ENCODE assay signal across 9 cellular contexts in genomic region chr12:56206373-56207166, GRCh38. TPM values are rescaled to one million over a fixed set of nuclear protein-coding genes. Genes with fewer than 3 reads are reported as not detected.
DNase-seq lines count a peak whose midpoint lies in the region; ATAC-seq and TF ChIP-seq lines count a peak whose summit lies in the region.
"Had no signal": no experiment of that assay in that cellular context is flagged by ENCODE, and none has a peak within 500 bp of the region (broad histone marks: within the 10 kb centered on the region; RNA-seq: fewer than 3 reads in every experiment).

No MANE protein-coding gene starts in this region.

- H3K27ac Mint-ChIP-seq in activated CD8-positive, alpha-beta T cell treated with anti-CD3 and anti-CD28 coated beads, Interleukin-2, amount 10 ng/mL, durations not matched to agents 7 days and 5 days: no peak overlapping the region
- H3K27ac Mint-ChIP-seq: activated naive CD8-positive, alpha-beta T cell had no signal

- H3K9me3 ChIP-seq in Loucy (ENCODE audit: insufficient read depth, low read depth, low read length) (no peaks in the 10 kb centered on the region), vagina (no peaks in the 10 kb centered on the region)

- H3K27ac ChIP-seq in vagina: no peak overlapping the region

- no peaks in the 10 kb centered on the region for H3K27me3 Mint-ChIP-seq in activated CD8-positive, alpha-beta T cell treated with anti-CD3 and anti-CD28 coated beads, Interleukin-2, amount 10 ng/mL, durations not matched to agents 7 days and 5 days (ENCODE audit: low read depth)
- H3K27me3 Mint-ChIP-seq: activated naive CD8-positive, alpha-beta T cell had no signal

- CTCF ChIA-PET in activated CD8-positive, alpha-beta T cell treated with anti-CD3 and anti-CD28 coated beads, Interleukin-2, amount 10 ng/mL, durations not matched to agents 7 days and 5 days (lab: Charles Lee): interaction anchor here (0.7 to 4.7 kb wide), 14 partner anchors 9 to 257 kb away, joined by 3 to 45 read pairs (median 6); partner anchors contain the start of genes COQ10A, IL23A, RNF41 and SMARCC2

- no peaks in the 10 kb centered on the region for H3K4me1 Mint-ChIP-seq in activated CD8-positive, alpha-beta T cell treated with anti-CD3 and anti-CD28 coated beads, Interleukin-2, amount 10 ng/mL, durations not matched to agents 7 days and 5 days (ENCODE audit: low read depth)

- H3K4me1 ChIP-seq in Loucy (ENCODE audit: insufficient read depth, low read length, poor library complexity, severe bottlenecking): no peaks in the 10 kb centered on the region
- no peaks in the 10 kb centered on the region for H3K4me1 ChIP-seq in vagina

- no peak overlapping the region for H3K9ac ChIP-seq in Loucy (ENCODE audit: low read depth, low read length, poor library complexity, severe bottlenecking)

- H3K4me3 Mint-ChIP-seq in activated CD8-positive, alpha-beta T cell treated with anti-CD3 and anti-CD28 coated beads, Interleukin-2, amount 10 ng/mL, durations not matched to agents 7 days and 5 days: no peak overlapping the region
- H3K4me3 Mint-ChIP-seq: activated naive CD8-positive, alpha-beta T cell had no signal

- no peaks in the 10 kb centered on the region for H3F3A ChIP-seq in Loucy (ENCODE audit: low read depth)

- H3K9me3 Mint-ChIP-seq in activated CD8-positive, alpha-beta T cell treated with anti-CD3 and anti-CD28 coated beads, Interleukin-2, amount 10 ng/mL, durations not matched to agents 7 days and 5 days (ENCODE audit: insufficient read depth): no peaks in the 10 kb centered on the region

- ATAC-seq in activated CD8-positive, alpha-beta T cell treated with anti-CD3 and anti-CD28 coated beads, Interleukin-2, amount 10 ng/mL, durations not matched to agents 7 days and 5 days: peak; percentile 62
- ATAC-seq in HG03108 (IDR thresholded peaks at IDR 0.05; ENCODE audit: unreplicated experiment): no peak

- no peaks in the 10 kb centered on the region for H3K9me2 ChIP-seq in Loucy (replicated peaks; ENCODE audit: low read depth, low read length)

- POLR2A ChIA-PET in activated CD8-positive, alpha-beta T cell treated with anti-CD3 and anti-CD28 coated beads, Interleukin-2, amount 10 ng/mL, durations not matched to agents 7 days and 5 days (lab: Charles Lee): interaction anchor here (0.7 to 1.0 kb wide), 3 partner anchors 15 to 63 kb away, joined by 3 to 5 read pairs (median 3); partner anchors contain the start of genes RNF41 and SMARCC2

- intact Hi-C loops in posterior cingulate gyrus (cut with DNase I) (no loop called here), vagina (cut with DNase I) (no loop called here)

- TF ChIP-seq CTCF in Loucy (conservative IDR thresholded peaks at IDR 0.05; ENCODE audit: low read length): peak; percentile 69
- peak; percentile 71 for TF ChIP-seq CTCF in fibroblast of the aortic adventitia (IDR thresholded peaks at IDR 0.05; ENCODE audit: insufficient read depth, low read length)
- peak in 1 of 3 experiments; percentile 42 for TF ChIP-seq CTCF in vagina (IDR thresholded peaks at IDR 0.05)

- no peaks in the 10 kb centered on the region for H4K20me1 ChIP-seq in Loucy (ENCODE audit: insufficient read depth, low read length, poor library complexity, severe bottlenecking)

- H3K4me3 ChIP-seq in Loucy (ENCODE audit: low read length, poor library complexity, severe bottlenecking): no peak overlapping the region
- no peak overlapping the region for H3K4me3 ChIP-seq in fibroblast of the aortic adventitia (ENCODE audit: low read depth, low read length)
- no peak overlapping the region for H3K4me3 ChIP-seq in vagina

- no peak overlapping the region for H3K4me2 ChIP-seq in Loucy (ENCODE audit: low read depth, low read length, poor library complexity, severe bottlenecking)

- peaks cover 40% of the 10 kb centered on the region for H3K36me3 Mint-ChIP-seq in activated CD8-positive, alpha-beta T cell treated with anti-CD3 and anti-CD28 coated beads, Interleukin-2, amount 10 ng/mL, durations not matched to agents 7 days and 5 days (ENCODE audit: low read depth)

- no peaks in the 10 kb centered on the region for H3K27me3 ChIP-seq in Loucy (ENCODE audit: insufficient read depth, low read length, poor library complexity, severe bottlenecking)
- H3K27me3 ChIP-seq in vagina: no peaks in the 10 kb centered on the region

- H3K79me2 ChIP-seq in Loucy (ENCODE audit: insufficient read depth, low read length): no peaks in the 10 kb centered on the region

- no peak for TF ChIP-seq POLR2A in vagina (IDR thresholded peaks at IDR 0.05)

- no peak overlapping the region for H2AFZ ChIP-seq in Loucy (ENCODE audit: low read length)

- DNase-seq in NCI-H345 (lab: John Stamatoyannopoulos, UW) (peak; percentile 30), NCI-H345 treated with DMSO at 0.1 percent for 48 hours (lab: John Stamatoyannopoulos, UW; ENCODE audit: unreplicated experiment) (no peak), fibroblast of the aortic adventitia (ENCODE audit: low read depth) (peak; percentile 67), posterior cingulate gyrus (peak in 6 of 10 donors; percentile 21 to 89 (median 32)), vagina (ENCODE audit: extremely low spot score in 2 of 2) (no peak)
- peak; percentile 56 for DNase-seq in activated CD8-positive, alpha-beta T cell treated with anti-CD3 and anti-CD28 coated beads, Interleukin-2, amount 10 ng/mL, durations not matched to agents 7 days and 5 days

- peaks cover 39% of the 10 kb centered on the region; the same call in 1 of the 2 replicates for H3K36me3 ChIP-seq in Loucy (ENCODE audit: insufficient read depth, low read length)
- peaks cover 0 to 60% of the 10 kb centered on the region in 2 donors for H3K36me3 ChIP-seq in vagina

RNA-seq across cellular contexts. Expression of gene RNF41, which starts 15.2 kb away (rescaled TPM):
- 10 to 100 TPM; 27.9 to 32.9 TPM for total RNA-seq in activated CD8-positive, alpha-beta T cell treated with anti-CD3 and anti-CD28 coated beads, Interleukin-2, amount 10 ng/mL, durations not matched to agents 7 days and 5 days
- 75.0 and 86.0 TPM in 2 replicates for total RNA-seq in fibroblast of the aortic adventitia (ENCODE audit: low replicate concordance)
- 79.6 TPM for total RNA-seq in vagina

RNA-seq across cellular contexts. Expression of gene SMARCC2, which starts 17.3 kb away (rescaled TPM):
- total RNA-seq in activated CD8-positive, alpha-beta T cell treated with anti-CD3 and anti-CD28 coated beads, Interleukin-2, amount 10 ng/mL, durations not matched to agents 7 days and 5 days: 100 to 1,000 TPM; 144 to 154 TPM
- total RNA-seq in fibroblast of the aortic adventitia (ENCODE audit: low replicate concordance) (69.4 and 222 TPM in 2 replicates), vagina (95.3 TPM)

RNA-seq across cellular contexts. Expression of gene NABP2, which starts 17.6 kb away (rescaled TPM):
- total RNA-seq in activated CD8-positive, alpha-beta T cell treated with anti-CD3 and anti-CD28 coated beads, Interleukin-2, amount 10 ng/mL, durations not matched to agents 7 days and 5 days: 10 to 100 TPM; 64.3 to 69.5 TPM
- 13.9 and 31.5 TPM in 2 replicates for total RNA-seq in fibroblast of the aortic adventitia (ENCODE audit: low replicate concordance)
- 20.4 TPM for total RNA-seq in vagina

RNA-seq across cellular contexts. Expression of gene SLC39A5, which starts 23.3 kb away (rescaled TPM):
- total RNA-seq in activated CD8-positive, alpha-beta T cell treated with anti-CD3 and anti-CD28 coated beads, Interleukin-2, amount 10 ng/mL, durations not matched to agents 7 days and 5 days: under 1 TPM in 1 of 2 experiments, not detected in 1; 0.52 TPM
- total RNA-seq in fibroblast of the aortic adventitia (ENCODE audit: low replicate concordance): 0.18 TPM in 1 of 2 replicates, not detected in the other
- total RNA-seq in vagina: not detected

RNA-seq across cellular contexts. Expression of gene MYL6, which starts 48.4 kb away (rescaled TPM):
- 1,000 to 10,000 TPM; 1,527 to 1,542 TPM for total RNA-seq in activated CD8-positive, alpha-beta T cell treated with anti-CD3 and anti-CD28 coated beads, Interleukin-2, amount 10 ng/mL, durations not matched to agents 7 days and 5 days
- total RNA-seq in fibroblast of the aortic adventitia (ENCODE audit: low replicate concordance): 1,047 and 1,209 TPM in 2 replicates
- total RNA-seq in vagina: 2,285 TPM

Comparison
In these comparisons a context has a peak if more than half of its experiments do, and no peak if none do; other contexts are left out.
1. DNase-seq: peak in NCI-H345 (single experiment), activated CD8-positive, alpha-beta T cell treated with anti-CD3 and anti-CD28 coated beads, Interleukin-2, amount 10 ng/mL, durations not matched to agents 7 days and 5 days (single experiment), fibroblast of the aortic adventitia (single experiment) and posterior cingulate gyrus (6 of 10); none in NCI-H345 treated with DMSO at 0.1 percent for 48 hours (single experiment) and vagina (0 of 2).